Comparison of ENCODE assay signal across 25 cellular contexts in genomic region chr6:104606361-104606760, GRCh38.
DNase-seq lines count a peak whose midpoint lies in the region; ATAC-seq and TF ChIP-seq lines count a peak whose summit lies in the region.
"Had no signal": no experiment of that assay in that cellular context is flagged by ENCODE, and none has a peak within 500 bp of the region (broad histone marks: within the 10 kb centered on the region; RNA-seq: fewer than 3 reads in every experiment).

No MANE protein-coding gene starts in this region.

- H3K27me3 Mint-ChIP-seq in endothelial cell (ENCODE audit: unreplicated experiment) = peaks cover 2% of the 10 kb centered on the region
- H3K27me3 Mint-ChIP-seq: activated B cell treated with CpG ODN at 0.5 μM for 24 hours had no signal

- H3K4me3 Mint-ChIP-seq in endothelial cell (ENCODE audit: unreplicated experiment) = no peak overlapping the region
- H3K4me3 Mint-ChIP-seq: activated B cell treated with CpG ODN at 0.5 μM for 24 hours; activated CD8-positive, alpha-beta T cell treated with anti-CD3 and anti-CD28 coated beads, Interleukin-2, amount 10 ng/mL, durations not matched to agents 7 days and 5 days; activated naive CD4-positive, alpha-beta T cell treated with anti-CD3 and anti-CD28 coated beads, Interleukin-2, amount 50 U/mL, for 24 hours; activated T-cell treated with anti-CD3 and anti-CD28 coated beads, Interleukin-2, amount 50 U/mL, for 4 hours; HFFc6; T-helper 2 cell treated with Interferon-gamma antibody and Interleukin-4, amounts not matched to agents 5 μg/mL and 100 μg/mL, for 36 hours had no signal

- H3K9ac ChIP-seq in PC-3 (ENCODE audit: low read length) = no peak overlapping the region

- no peaks in the 10 kb centered on the region for H3K9me2 ChIP-seq in PC-3 (replicated peaks; ENCODE audit: low read length)

- no peak overlapping the region for H3K27ac Mint-ChIP-seq in endothelial cell (ENCODE audit: unreplicated experiment)
- H3K27ac Mint-ChIP-seq: activated B cell treated with CpG ODN at 0.5 μM for 24 hours; activated CD8-positive, alpha-beta T cell treated with anti-CD3 and anti-CD28 coated beads, Interleukin-2, amount 10 ng/mL, durations not matched to agents 7 days and 5 days; activated naive CD4-positive, alpha-beta T cell treated with anti-CD3 and anti-CD28 coated beads, Interleukin-2, amount 50 U/mL, for 24 hours; HFFc6; T-helper 2 cell treated with Interferon-gamma antibody and Interleukin-4, amounts not matched to agents 5 μg/mL and 100 μg/mL, for 36 hours had no signal

- H3K79me2 ChIP-seq in PC-3 (ENCODE audit: low read length) = no peaks in the 10 kb centered on the region

- H4K20me1 ChIP-seq in PC-3 (ENCODE audit: low read length) = no peaks in the 10 kb centered on the region

- no peaks in the 10 kb centered on the region for H3K27me3 ChIP-seq in PC-3 (ENCODE audit: low read length)
- H3K27me3 ChIP-seq: right atrium auricular region, SJSA1, suprapubic skin, vagina had no signal

- H3K4me2 ChIP-seq in PC-3 (ENCODE audit: low read length) = no peak overlapping the region
- H3K4me2 ChIP-seq: PC-9 had no signal

- H3K27ac ChIP-seq in PC-3 (ENCODE audit: low read length) = no peak overlapping the region
- H3K27ac ChIP-seq: PC-9, right atrium auricular region, SJSA1, suprapubic skin, vagina had no signal

- no peaks in the 10 kb centered on the region for H3K36me3 Mint-ChIP-seq in endothelial cell (ENCODE audit: low read depth, unreplicated experiment)
- H3K36me3 Mint-ChIP-seq: activated naive CD4-positive, alpha-beta T cell treated with anti-CD3 and anti-CD28 coated beads, Interleukin-2, amount 50 U/mL, for 24 hours had no signal

- no peak overlapping the region for H2AFZ ChIP-seq in PC-3 (ENCODE audit: low read length)
- H2AFZ ChIP-seq: PC-9 had no signal

- H3K4me1 Mint-ChIP-seq in endothelial cell (ENCODE audit: unreplicated experiment) = no peaks in the 10 kb centered on the region
- H3K4me1 Mint-ChIP-seq: activated B cell treated with CpG ODN at 0.5 μM for 24 hours had no signal

- TF ChIP-seq CTCF in endothelial cell (IDR thresholded peaks at IDR 0.05; ENCODE audit: unreplicated experiment) = no peak
- TF ChIP-seq CTCF in PC-3 (conservative IDR thresholded peaks at IDR 0.05; ENCODE audit: low read depth, low read length) = no peak

- no peak overlapping the region for H3K4me3 ChIP-seq in PC-3 (ENCODE audit: low read length)
- H3K4me3 ChIP-seq: PC-9, right atrium auricular region, SJSA1, suprapubic skin, vagina had no signal

- POLR2A ChIA-PET in PC-3 (lab: Charles Lee; ENCODE audit: unreplicated experiment) = no interaction called here

- no peaks in the 10 kb centered on the region for H3K9me3 Mint-ChIP-seq in endothelial cell (ENCODE audit: unreplicated experiment)
- H3K9me3 Mint-ChIP-seq: activated B cell treated with CpG ODN at 0.5 μM for 24 hours; activated naive CD4-positive, alpha-beta T cell treated with anti-CD3 and anti-CD28 coated beads, Interleukin-2, amount 50 U/mL, for 24 hours; activated T-cell treated with anti-CD3 and anti-CD28 coated beads, Interleukin-2, amount 50 U/mL, for 4 hours; T-helper 2 cell treated with Interferon-gamma antibody and Interleukin-4, amounts not matched to agents 5 μg/mL and 100 μg/mL, for 36 hours had no signal

- no peaks in the 10 kb centered on the region for H3F3A ChIP-seq in PC-3 (ENCODE audit: low read length, unreplicated experiment)

- intact Hi-C loops in PC-3 (cut with micrococcal nuclease) = no loop called here

- no peaks in the 10 kb centered on the region for H3K36me3 ChIP-seq in PC-3 (ENCODE audit: low read depth, low read length)
- H3K36me3 ChIP-seq: right atrium auricular region, SJSA1, suprapubic skin, vagina had no signal

- no peaks in the 10 kb centered on the region for H3K9me3 ChIP-seq in PC-3 (ENCODE audit: low read length)
- H3K9me3 ChIP-seq: right atrium auricular region, SJSA1, suprapubic skin, vagina had no signal

- peaks cover 20% of the 10 kb centered on the region for H3K4me1 ChIP-seq in PC-3 (ENCODE audit: insufficient read depth, low read length)
- H3K4me1 ChIP-seq: right atrium auricular region, SJSA1 had no signal

- CTCF ChIA-PET in PC-3 (lab: Charles Lee) = no interaction called here

- ATAC-seq in GM21447 (IDR thresholded peaks at IDR 0.05; ENCODE audit: unreplicated experiment) = no peak
- ATAC-seq in HG02588 (IDR thresholded peaks at IDR 0.05; ENCODE audit: unreplicated experiment) = no peak
- ATAC-seq in HG03565 (IDR thresholded peaks at IDR 0.05; ENCODE audit: unreplicated experiment) = no peak
- ATAC-seq in PC-3 = no peak
- ATAC-seq: activated CD8-positive, alpha-beta T cell treated with anti-CD3 and anti-CD28 coated beads, Interleukin-2, amount 10 ng/mL, durations not matched to agents 7 days and 5 days; activated T-cell treated with anti-CD3 and anti-CD28 coated beads, Interleukin-2, amount 50 U/mL, for 4 hours had no signal

- no TSS peak for BruUV-seq in PC-3 (replicated peaks; lab: Mats Ljungman, UMichigan)

- DNase-seq in NK-92 treated with Interleukin-12 subunit alpha and Interleukin-12 subunit beta, amount 100 ng/mL, for 24 hours (lab: John Stamatoyannopoulos, UW) = peak; percentile 6
- DNase-seq in NK-92 (lab: John Stamatoyannopoulos, UW; ENCODE audit: unreplicated experiment) (no peak), NCI-H510A (lab: John Stamatoyannopoulos, UW) (peak; percentile 3), endothelial cell (ENCODE audit: low spot score) (peak; percentile 6), PC-3 (no peak)
- DNase-seq: ACHN; activated B cell treated with CpG ODN at 0.5 μM for 24 hours; activated CD8-positive, alpha-beta T cell treated with anti-CD3 and anti-CD28 coated beads, Interleukin-2, amount 10 ng/mL, durations not matched to agents 7 days and 5 days; activated T-cell treated with anti-CD3 and anti-CD28 coated beads, Interleukin-2, amount 50 U/mL, for 4 hours; DMS79 treated with DMSO at 0.1 percent for 48 hours; glutamatergic neuron; HFFc6; KG1; NCI-H446 treated with DMSO at 0.1 percent for 48 hours; nucleus accumbens; PC-9 had no signal

Comparison
In these comparisons a context has a peak if more than half of its experiments do, and no peak if none do; other contexts are left out.
1. DNase-seq: peak in NK-92 treated with Interleukin-12 subunit alpha and Interleukin-12 subunit beta, amount 100 ng/mL, for 24 hours (single experiment), NCI-H510A (single experiment) and endothelial cell (single experiment); none in NK-92 (single experiment) and PC-3 (single experiment).